1 cellular context compared by ENCODE assay signal in genomic region chr17:80969674-80970043, GRCh38.
A peak's percentile ranks its signal among the peaks of the same experiment; 100 is the strongest.
TF ChIP-seq lines count a peak whose summit lies in the region.

No MANE protein-coding gene starts in this region.

TF ChIP-seq in HepG2, 621 proteins besides CTCF, POLR2A, EP300 and RAD21 (continued from another document):
- TF ChIP-seq ZBED4 (CRISPR knock-in tag; IDR thresholded peaks at IDR 0.05; ENCODE audit: borderline replicate concordance) = no peak
- no peak for TF ChIP-seq ZFX (CRISPR knock-in tag; IDR thresholded peaks at IDR 0.05; ENCODE audit: low read depth)
- no peak for TF ChIP-seq ZNF180 (CRISPR knock-in tag; IDR thresholded peaks at IDR 0.05; ENCODE audit: borderline replicate concordance, low read depth)
- TF ChIP-seq ZNF652 (CRISPR knock-in tag; IDR thresholded peaks at IDR 0.05; ENCODE audit: borderline replicate concordance, low read depth) = no peak
- TF ChIP-seq ZKSCAN8 (CRISPR knock-in tag; IDR thresholded peaks at IDR 0.05; ENCODE audit: borderline replicate concordance) = no peak
- no peak for TF ChIP-seq CENPBD1 (CRISPR knock-in tag; IDR thresholded peaks at IDR 0.05; ENCODE audit: borderline replicate concordance, low read depth)
- TF ChIP-seq HNRNPL (IDR thresholded peaks at IDR 0.05; ENCODE audit: low read depth, low read length) = 0 out of 2 replicates have a peak, but pooled peaks have one; percentile 10
- no peak for TF ChIP-seq RORA (CRISPR knock-in tag; IDR thresholded peaks at IDR 0.05)
- TF ChIP-seq SP1 (IDR thresholded peaks at IDR 0.05) = no peak
- no peak for TF ChIP-seq SP1 (CRISPR knock-in tag; IDR thresholded peaks at IDR 0.05)
- TF ChIP-seq ZNF17 (CRISPR knock-in tag; IDR thresholded peaks at IDR 0.05) = no peak
- TF ChIP-seq KLF16 (CRISPR knock-in tag; IDR thresholded peaks at IDR 0.05) = no peak
- TF ChIP-seq ZNF788 (CRISPR knock-in tag; IDR thresholded peaks at IDR 0.05; ENCODE audit: borderline replicate concordance) = 0 out of 2 replicates have a peak, but pooled peaks have one; percentile 4
- TF ChIP-seq ZBTB8A (CRISPR knock-in tag; IDR thresholded peaks at IDR 0.05; ENCODE audit: borderline replicate concordance, low read depth) = no peak
- no peak for TF ChIP-seq GFI1 (CRISPR knock-in tag; IDR thresholded peaks at IDR 0.05; ENCODE audit: borderline replicate concordance)
- no peak for TF ChIP-seq GATA4 (IDR thresholded peaks at IDR 0.05; ENCODE audit: borderline replicate concordance, low read depth)
- no peak for TF ChIP-seq MXI1 (IDR thresholded peaks at IDR 0.05; ENCODE audit: borderline replicate concordance, low read depth, low read length)
- TF ChIP-seq CBFB (CRISPR knock-in tag; IDR thresholded peaks at IDR 0.05) = no peak
- peak; percentile 14; the same call in 1 of the 2 replicates for TF ChIP-seq KDM2A (CRISPR knock-in tag; IDR thresholded peaks at IDR 0.05; ENCODE audit: borderline replicate concordance, low read depth)
- 0 out of 2 replicates have a peak, but pooled peaks have one; percentile 8 for TF ChIP-seq ZNF143 (CRISPR knock-in tag; IDR thresholded peaks at IDR 0.05)
- TF ChIP-seq ZNF333 (CRISPR knock-in tag; IDR thresholded peaks at IDR 0.05; ENCODE audit: borderline replicate concordance) = no peak
- no peak for TF ChIP-seq ZNF644 (CRISPR knock-in tag; IDR thresholded peaks at IDR 0.05; ENCODE audit: low read depth)
- TF ChIP-seq NCOA1 (CRISPR knock-in tag; IDR thresholded peaks at IDR 0.05) = peak; percentile 57; the same call in 1 of the 2 replicates
- no peak for TF ChIP-seq ZNF850 (CRISPR knock-in tag; conservative IDR thresholded peaks at IDR 0.05)
- no peak for TF ChIP-seq ZHX2 (IDR thresholded peaks at IDR 0.05; ENCODE audit: low read depth)
- TF ChIP-seq ZHX2 (CRISPR knock-in tag; IDR thresholded peaks at IDR 0.05; ENCODE audit: borderline replicate concordance) = no peak
- no peak for TF ChIP-seq ZNF615 (CRISPR knock-in tag; IDR thresholded peaks at IDR 0.05; ENCODE audit: borderline replicate concordance)
- TF ChIP-seq ZNF777 (CRISPR knock-in tag; IDR thresholded peaks at IDR 0.05) = no peak
TF ChIP-seq in HepG2: peak in this region for 13.
